ENCODE assay signal across 1 cellular context in genomic region chr3:149936812-149937230, GRCh38.
TF ChIP-seq lines count a peak whose summit lies in the region.

No MANE protein-coding gene starts in this region.

TF ChIP-seq in H1, 55 proteins besides CTCF, POLR2A, EP300 and RAD21 (continued from another document):
- TF ChIP-seq ATF2 (IDR thresholded peaks at IDR 0.05; ENCODE audit: low read length) (peak; percentile 56; the same call in 1 of the 2 replicates), YY1 (IDR thresholded peaks at IDR 0.05; ENCODE audit: low read depth, low read length) (peak; percentile 67), CEBPB (IDR thresholded peaks at IDR 0.05; ENCODE audit: low read depth, low read length) (0 out of 2 replicates have a peak, but pooled peaks have one; percentile 11), KDM4A (IDR thresholded peaks at IDR 0.05; ENCODE audit: low read depth, low read length, severe bottlenecking) (no peak)
